15 cellular contexts compared by ENCODE assay signal in genomic region chr7:43535031-43535451, GRCh38. TPM values are rescaled to one million over a fixed set of nuclear protein-coding genes. Genes with fewer than 3 reads are reported as not detected.
DNase-seq lines count a peak whose midpoint lies in the region; ATAC-seq and TF ChIP-seq lines count a peak whose summit lies in the region.
"Had no signal": no experiment of that assay in that cellular context is flagged by ENCODE, and none has a peak within 500 bp of the region (broad histone marks: within the 10 kb centered on the region; RNA-seq: fewer than 3 reads in every experiment).

No MANE protein-coding gene starts in this region.

- H3K4me1 ChIP-seq in psoas muscle, result no peaks in the 10 kb centered on the region

- H3K27ac Mint-ChIP-seq in activated naive CD8-positive, alpha-beta T cell treated with anti-CD3 and anti-CD28 coated beads, Interleukin-2, amount 50 U/mL, for 24 hours, result no peak overlapping the region
- H3K27ac Mint-ChIP-seq: dendritic cell treated with granulocyte-macrophage colony-stimulating factor and Interleukin-4, amounts not matched to agents 40 ng/mL and 50 ng/mL, for 4 days; naive thymus-derived CD4-positive, alpha-beta T cell had no signal

- H3K4me3 Mint-ChIP-seq in activated naive CD8-positive, alpha-beta T cell treated with anti-CD3 and anti-CD28 coated beads, Interleukin-2, amount 50 U/mL, for 24 hours, result no peak overlapping the region
- H3K4me3 Mint-ChIP-seq: activated T-cell treated with anti-CD3 and anti-CD28 coated beads, Interleukin-2, amount 50 U/mL, for 4 hours; dendritic cell treated with granulocyte-macrophage colony-stimulating factor and Interleukin-4, amounts not matched to agents 40 ng/mL and 50 ng/mL, for 4 days; naive thymus-derived CD4-positive, alpha-beta T cell had no signal

- H3K27me3 Mint-ChIP-seq in activated naive CD8-positive, alpha-beta T cell treated with anti-CD3 and anti-CD28 coated beads, Interleukin-2, amount 50 U/mL, for 24 hours, result no peaks in the 10 kb centered on the region
- H3K27me3 Mint-ChIP-seq: dendritic cell treated with granulocyte-macrophage colony-stimulating factor and Interleukin-4, amounts not matched to agents 40 ng/mL and 50 ng/mL, for 4 days had no signal

- H3K4me1 Mint-ChIP-seq in activated naive CD8-positive, alpha-beta T cell treated with anti-CD3 and anti-CD28 coated beads, Interleukin-2, amount 50 U/mL, for 24 hours, result no peaks in the 10 kb centered on the region
- H3K4me1 Mint-ChIP-seq: naive thymus-derived CD4-positive, alpha-beta T cell had no signal

- intact Hi-C loops in psoas muscle (cut with DNase I), result no loop called here

- H3K27me3 ChIP-seq in psoas muscle (ENCODE audit: insufficient read depth in 3 of 3, low read length in 2 of 3), result no peaks in the 10 kb centered on the region
- H3K27me3 ChIP-seq: SJSA1 had no signal

- H3K27ac ChIP-seq in psoas muscle, result peak overlapping the region; percentile 4
- H3K27ac ChIP-seq: HL-60, KMS-11 had no signal

- H3K36me3 ChIP-seq in psoas muscle (ENCODE audit: insufficient read depth in 1 of 2, low read depth in 1 of 2), result no peaks in the 10 kb centered on the region
- H3K36me3 ChIP-seq: SJSA1 had no signal

- no peaks in the 10 kb centered on the region for H3K9me3 Mint-ChIP-seq in activated naive CD8-positive, alpha-beta T cell treated with anti-CD3 and anti-CD28 coated beads, Interleukin-2, amount 50 U/mL, for 24 hours
- H3K9me3 Mint-ChIP-seq: activated T-cell treated with anti-CD3 and anti-CD28 coated beads, Interleukin-2, amount 50 U/mL, for 4 hours; dendritic cell treated with granulocyte-macrophage colony-stimulating factor and Interleukin-4, amounts not matched to agents 40 ng/mL and 50 ng/mL, for 4 days; naive thymus-derived CD4-positive, alpha-beta T cell had no signal

- ATAC-seq in psoas muscle, result peak in 2 of 4 donors; percentile 43 to 65
- ATAC-seq in activated naive CD8-positive, alpha-beta T cell treated with anti-CD3 and anti-CD28 coated beads, Interleukin-2, amount 50 U/mL, for 24 hours, result no peak
- ATAC-seq: activated T-cell treated with anti-CD3 and anti-CD28 coated beads, Interleukin-2, amount 50 U/mL, for 4 hours; naive thymus-derived CD4-positive, alpha-beta T cell had no signal

- no peaks in the 10 kb centered on the region for H3K9me3 ChIP-seq in psoas muscle
- H3K9me3 ChIP-seq: SJSA1 had no signal

- H3K4me3 ChIP-seq in fibroblast of pulmonary artery (replicated peaks; ENCODE audit: low read depth, low read length) (no peak overlapping the region), psoas muscle (no peak overlapping the region)
- H3K4me3 ChIP-seq: SJSA1 had no signal

- H3K36me3 Mint-ChIP-seq in activated naive CD8-positive, alpha-beta T cell treated with anti-CD3 and anti-CD28 coated beads, Interleukin-2, amount 50 U/mL, for 24 hours (ENCODE audit: low read depth), result no peaks in the 10 kb centered on the region
- H3K36me3 Mint-ChIP-seq: naive thymus-derived CD4-positive, alpha-beta T cell had no signal

- TF ChIP-seq CTCF in fibroblast of pulmonary artery (IDR thresholded peaks at IDR 0.05; ENCODE audit: low read length, missing control alignments) (no peak), psoas muscle (IDR thresholded peaks at IDR 0.05) (no peak)

- DNase-seq in EL (peak; percentile 72), amniotic epithelial cell (ENCODE audit: low read depth) (peak; percentile 78), fibroblast of pulmonary artery (ENCODE audit: low read depth) (peak; percentile 24), psoas muscle (no peak), NCI-H1930 (lab: John Stamatoyannopoulos, UW) (no peak), CD1c-positive myeloid dendritic cell (ENCODE audit: extremely low spot score) (no peak)
- DNase-seq in activated CD4-positive, alpha-beta T cell treated with anti-CD3 and anti-CD28 coated beads for 4 hours, result no peak
- no peak for DNase-seq in activated naive CD8-positive, alpha-beta T cell treated with anti-CD3 and anti-CD28 coated beads, Interleukin-2, amount 50 U/mL, for 24 hours
- DNase-seq: activated T-cell treated with anti-CD3 and anti-CD28 coated beads, Interleukin-2, amount 50 U/mL, for 4 hours; naive thymus-derived CD4-positive, alpha-beta T cell; NCI-H446 treated with DMSO at 0.1 percent for 48 hours had no signal

- WGBS in psoas muscle, 3 donors, result 79 to 90% (median 80%) methylated on average over 4 of the region's 4 CpGs

RNA-seq across cellular contexts. Expression of gene STK17A, which starts 47.9 kb away (rescaled TPM):
- total RNA-seq in psoas muscle, result 10 to 100 TPM; 16.5 to 39.8 (median 19.6) TPM
- polyA plus RNA-seq in psoas muscle, result 10 to 100 TPM; 21.4 to 47.5 (median 43.3) TPM

Comparison
In these comparisons a context has a peak if more than half of its experiments do, and no peak if none do; other contexts are left out.
1. DNase-seq: peak in EL (single experiment), amniotic epithelial cell (single experiment) and fibroblast of pulmonary artery (single experiment); none in psoas muscle (0 of 2), activated CD4-positive, alpha-beta T cell treated with anti-CD3 and anti-CD28 coated beads for 4 hours (0 of 2), NCI-H1930 (0 of 2), activated naive CD8-positive, alpha-beta T cell treated with anti-CD3 and anti-CD28 coated beads, Interleukin-2, amount 50 U/mL, for 24 hours (single experiment) and CD1c-positive myeloid dendritic cell (single experiment).